In the genomic region with DNA sequence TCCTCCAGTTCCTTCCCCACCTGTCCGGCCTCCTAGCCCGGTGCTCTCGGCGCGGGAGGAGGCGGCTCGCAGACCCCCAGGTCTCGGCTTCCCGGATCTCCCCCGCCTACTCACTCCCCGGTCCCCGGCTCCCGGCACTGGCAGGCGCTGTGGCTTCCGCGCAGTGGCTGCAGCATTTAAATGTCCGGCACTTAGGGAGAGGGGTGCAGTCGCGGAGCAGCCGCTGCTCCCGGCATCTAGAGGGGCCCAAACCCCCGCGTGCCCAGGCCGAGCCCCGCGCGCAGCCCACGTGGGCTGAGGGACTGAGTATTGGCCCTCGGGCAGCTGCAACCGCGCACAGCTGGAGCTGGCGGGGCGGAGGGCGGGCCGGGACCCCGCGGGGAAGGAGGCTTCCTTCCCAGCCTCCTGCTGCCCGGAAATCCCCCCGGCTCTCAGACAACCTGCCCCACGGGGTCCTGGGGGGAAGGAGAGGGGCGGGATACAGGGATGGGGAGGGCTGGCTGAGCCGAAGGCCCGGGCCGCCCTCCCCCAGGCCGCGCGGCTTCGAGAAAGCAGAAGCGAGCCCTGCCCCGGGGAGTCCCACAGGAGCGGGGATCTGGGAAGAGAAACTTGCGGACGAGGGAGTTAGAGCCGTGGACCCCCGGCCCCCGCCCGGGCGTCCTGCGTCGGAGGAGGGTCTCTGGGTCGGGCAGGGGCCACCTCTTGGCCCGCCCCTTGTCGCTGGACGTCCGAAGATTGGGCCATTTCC, we compare ENCODE assay signal across 1 cellular context.
A peak's percentile ranks its signal among the peaks of the same experiment; 100 is the strongest.
TF ChIP-seq lines count a peak whose summit lies in the region.

No MANE protein-coding gene starts in this region.

TF ChIP-seq in H1, 55 proteins besides CTCF, POLR2A, EP300 and RAD21:
- TF ChIP-seq, protein P1, sequence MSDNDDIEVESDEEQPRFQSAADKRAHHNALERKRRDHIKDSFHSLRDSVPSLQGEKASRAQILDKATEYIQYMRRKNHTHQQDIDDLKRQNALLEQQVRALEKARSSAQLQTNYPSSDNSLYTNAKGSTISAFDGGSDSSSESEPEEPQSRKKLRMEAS (IDR thresholded peaks at IDR 0.05) = peak; percentile 60; the same call in 1 of the 2 replicates
- TF ChIP-seq PHF8 (conservative IDR thresholded peaks at IDR 0.05; ENCODE audit: low read depth, low read length) (peak; percentile 37; the same call in 1 of the 2 replicates), TEAD4 (IDR thresholded peaks at IDR 0.05; ENCODE audit: low read depth, low read length) (no peak), KDM4A (IDR thresholded peaks at IDR 0.05; ENCODE audit: low read depth, low read length, severe bottlenecking) (peak; percentile 24), SIN3A (conservative IDR thresholded peaks at IDR 0.05 in 1 of 2, IDR thresholded peaks at IDR 0.05 in 1 of 2; ENCODE audit: low read depth in 1 of 2, low read length in 2 of 2) (peak in 1 of 2 experiments; percentile 38; a peak in 1 of 4 replicates), TBP (IDR thresholded peaks at IDR 0.05; ENCODE audit: low read depth, low read length) (peak; percentile 18; the same call in 1 of the 2 replicates), TAF1 (IDR thresholded peaks at IDR 0.05; ENCODE audit: low read depth, low read length) (0 out of 2 replicates have a peak, but pooled peaks have one; percentile 29), CHD2 (IDR thresholded peaks at IDR 0.05; ENCODE audit: low read length) (no peak), RBBP5 (IDR thresholded peaks at IDR 0.05; ENCODE audit: borderline replicate concordance, low read depth, low read length) (no peak), YY1 (IDR thresholded peaks at IDR 0.05; ENCODE audit: low read depth, low read length) (no peak), BACH1 (IDR thresholded peaks at IDR 0.05; ENCODE audit: low read length) (peak; percentile 0; the same call in 1 of the 2 replicates), SP2 (IDR thresholded peaks at IDR 0.05; ENCODE audit: low read length) (no peak), RFX5 (IDR thresholded peaks at IDR 0.05; ENCODE audit: borderline replicate concordance, low read depth, low read length) (no peak), JUND (IDR thresholded peaks at IDR 0.05; ENCODE audit: low read length) (no peak), SIRT6 (IDR thresholded peaks at IDR 0.05; ENCODE audit: low read length) (no peak), ASH2L (IDR thresholded peaks at IDR 0.05; ENCODE audit: low read length) (peak; percentile 13)
- TF ChIP-seq, protein P2, sequence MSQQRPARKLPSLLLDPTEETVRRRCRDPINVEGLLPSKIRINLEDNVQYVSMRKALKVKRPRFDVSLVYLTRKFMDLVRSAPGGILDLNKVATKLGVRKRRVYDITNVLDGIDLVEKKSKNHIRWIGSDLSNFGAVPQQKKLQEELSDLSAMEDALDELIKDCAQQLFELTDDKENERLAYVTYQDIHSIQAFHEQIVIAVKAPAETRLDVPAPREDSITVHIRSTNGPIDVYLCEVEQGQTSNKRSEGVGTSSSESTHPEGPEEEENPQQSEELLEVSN (IDR thresholded peaks at IDR 0.05) = no peak
TF ChIP-seq in H1: peak in this region for 8.
